ENCODE assay signal across 8 cellular contexts in genomic region chr11:9613118-9613829, GRCh38. TPM values are rescaled to one million over a fixed set of nuclear protein-coding genes. Genes with fewer than 3 reads are reported as not detected.
DNase-seq lines count a peak whose midpoint lies in the region; ATAC-seq and TF ChIP-seq lines count a peak whose summit lies in the region.

No MANE protein-coding gene starts in this region.

- H3K27ac Mint-ChIP-seq in nephron progenitor cell: peak overlapping the region; percentile 96
- peak overlapping the region; percentile 97 for H3K27ac Mint-ChIP-seq in stimulated activated naive CD8-positive, alpha-beta T cell treated with anti-CD3 and anti-CD28 coated beads, Interleukin-15, amount 100 ng/mL, for 72 hours

- POLR2A ChIA-PET in RWPE1 (lab: Yijun Ruan, JAX; ENCODE audit: low non-redundant PET): interaction anchor here (0.9 kb wide), 1 partner anchor 38 kb away, joined by 3 read pairs; no protein-coding TSS in a partner anchor

- TF ChIP-seq CTCF in LNCAP (IDR thresholded peaks at IDR 0.05) (peak; percentile 83), RWPE1 (conservative IDR thresholded peaks at IDR 0.05; ENCODE audit: low read depth) (peak; percentile 94), nephron progenitor cell (IDR thresholded peaks at IDR 0.05) (peak; percentile 89)

- peaks cover 7% of the 10 kb centered on the region for H3K27me3 Mint-ChIP-seq in nephron progenitor cell (ENCODE audit: low read depth, poor library complexity)
- H3K27me3 Mint-ChIP-seq in stimulated activated naive CD8-positive, alpha-beta T cell treated with anti-CD3 and anti-CD28 coated beads, Interleukin-15, amount 100 ng/mL, for 72 hours: no peaks in the 10 kb centered on the region

- H3K27ac ChIP-seq in RWPE1: peak overlapping the region; percentile 97

- no peaks in the 10 kb centered on the region for H3K36me3 Mint-ChIP-seq in nephron progenitor cell (ENCODE audit: low read depth)

- H3K4me3 Mint-ChIP-seq in nephron progenitor cell: peak overlapping the region; percentile 85
- peak overlapping the region; percentile 88 to 90 for H3K4me3 Mint-ChIP-seq in stimulated activated naive CD8-positive, alpha-beta T cell treated with anti-CD3 and anti-CD28 coated beads, Interleukin-15, amount 100 ng/mL, for 72 hours

- H3K4me1 Mint-ChIP-seq in nephron progenitor cell: peaks cover 21% of the 10 kb centered on the region
- H3K4me1 Mint-ChIP-seq in stimulated activated naive CD8-positive, alpha-beta T cell treated with anti-CD3 and anti-CD28 coated beads, Interleukin-15, amount 100 ng/mL, for 72 hours: peaks cover 63% of the 10 kb centered on the region

- peaks cover 3% of the 10 kb centered on the region for H3K9me3 Mint-ChIP-seq in nephron progenitor cell
- peaks cover 0 to 5% of the 10 kb centered on the region in 2 donors for H3K9me3 Mint-ChIP-seq in stimulated activated naive CD8-positive, alpha-beta T cell treated with anti-CD3 and anti-CD28 coated beads, Interleukin-15, amount 100 ng/mL, for 72 hours

- peak; percentile 95 for DNase-seq in Daoy (ENCODE audit: low read depth)
- peak; percentile 93 for DNase-seq in RWPE1 (ENCODE audit: low spot score)
- peak; percentile 95 for DNase-seq in activated effector memory CD4-positive, alpha-beta T cell treated with anti-CD3 and anti-CD28 coated beads, Interleukin-2, amount 50 U/mL, for 16 hours
- peak; percentile 96 for DNase-seq in fibroblast of the conjunctiva (ENCODE audit: low read depth)
- DNase-seq in nephron progenitor cell: peak; percentile 92
- peak; percentile 91 to 93 for DNase-seq in stimulated activated naive CD8-positive, alpha-beta T cell treated with anti-CD3 and anti-CD28 coated beads, Interleukin-15, amount 100 ng/mL, for 72 hours

- ATAC-seq in GM21825 (IDR thresholded peaks at IDR 0.05; ENCODE audit: unreplicated experiment): peak; percentile 36
- ATAC-seq in stimulated activated naive CD8-positive, alpha-beta T cell treated with anti-CD3 and anti-CD28 coated beads, Interleukin-15, amount 100 ng/mL, for 72 hours: peak; percentile 77

- CTCF ChIA-PET in RWPE1 (lab: Yijun Ruan, JAX): interaction anchor here (0.6 to 1.7 kb wide), 23 partner anchors 13 to 922 kb away, joined by 3 to 9 read pairs (median 3); partner anchors contain the start of gene WEE1

RNA-seq across cellular contexts. Expression of gene WEE1, which starts 39.8 kb away (rescaled TPM):
- 64.0 and 69.1 TPM in 2 replicates for total RNA-seq in Daoy (2014; rRNA removed; shearing (Covaris generic))

RNA-seq across cellular contexts. Expression of gene SWAP70, which starts 50.6 kb away (rescaled TPM):
- 8.9 and 9.1 TPM in 2 replicates for total RNA-seq in Daoy (2014; rRNA removed; shearing (Covaris generic))

Comparison
In these comparisons a context has a peak if more than half of its experiments do, and no peak if none do; other contexts are left out.
1. Peak in every context shown above with its lines: DNase-seq, ATAC-seq and H3K27ac ChIP-seq.